8 cellular contexts compared by ENCODE assay signal in the genomic region with DNA sequence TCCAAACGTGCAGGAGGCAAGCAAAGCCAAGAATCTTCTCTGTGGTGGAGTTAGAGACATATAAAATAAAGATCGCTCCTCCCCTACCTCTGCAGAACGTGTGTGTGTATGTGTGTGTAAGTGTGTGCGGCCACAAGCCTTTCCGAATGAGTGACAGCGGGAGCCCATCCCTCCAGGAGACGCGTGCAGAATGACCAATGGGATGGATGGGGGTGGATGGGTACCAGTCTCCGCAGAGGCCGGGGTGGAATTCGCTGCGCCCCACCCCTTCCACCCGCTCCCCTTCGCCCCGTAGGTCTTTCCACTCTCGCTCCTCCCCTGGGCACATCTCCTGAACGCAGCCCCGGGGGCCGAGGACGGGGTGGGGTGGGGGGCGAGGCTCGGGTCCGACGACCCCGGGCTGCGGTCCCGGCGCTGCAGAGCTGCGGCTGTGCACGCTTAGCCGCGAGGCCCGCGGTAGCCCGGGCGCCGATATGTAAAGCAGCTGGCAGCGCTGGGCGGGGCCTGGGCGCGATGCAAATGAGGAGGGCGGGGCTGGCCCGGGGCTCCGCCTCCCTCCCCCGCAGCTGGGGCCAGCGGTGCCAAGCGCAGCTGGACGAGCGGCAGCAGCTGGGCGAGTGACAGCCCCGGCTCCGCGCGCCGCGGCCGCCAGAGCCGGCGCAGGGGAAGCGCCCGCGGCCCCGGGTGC. TPM values are rescaled to one million over a fixed set of nuclear protein-coding genes. Genes with fewer than 3 reads are reported as not detected.
DNase-seq lines count a peak whose midpoint lies in the region; ATAC-seq lines count a peak whose summit lies in the region.

A gene (plus strand): TSS at position 594 of the 688 bp plus-strand sequence.

- H3K4me1 Mint-ChIP-seq in naive B cell: peaks cover 44 to 49% (median 45%) of the 10 kb centered on the region in 3 donors

- H3K27me3 ChIP-seq in esophagus (ENCODE audit: control insufficient read depth in 1 of 2, insufficient read depth in 2 of 2, low read length in 2 of 2): peaks cover 6% of the 10 kb centered on the region in 2 donors

- peak within 1 kb of the TSS; percentile 98 to 100 (median 100) for H3K4me3 Mint-ChIP-seq in naive B cell

- no peaks in the 10 kb centered on the region for H3K27me3 Mint-ChIP-seq in naive B cell

- H3K27ac ChIP-seq in esophagus (ENCODE audit: low read depth in 2 of 2, low read length in 1 of 2): no peak within 1 kb of the TSS

- no peaks in the 10 kb centered on the region for H3K4me1 ChIP-seq in esophagus (ENCODE audit: control insufficient read depth in 2 of 2, insufficient read depth in 2 of 2, low read length in 1 of 2)

- H3K9me3 ChIP-seq in esophagus (ENCODE audit: control insufficient read depth in 2 of 2, insufficient read depth in 1 of 2, low read depth in 1 of 2, low read length in 1 of 2): no peaks in the 10 kb centered on the region

- peaks cover 9 to 15% of the 10 kb centered on the region in 2 donors for H3K36me3 Mint-ChIP-seq in naive B cell

- peak; percentile 37 for DNase-seq in NCI-H748 treated with DMSO at 0.1 percent for 48 hours (lab: John Stamatoyannopoulos, UW)
- DNase-seq in activated CD8-positive, alpha-beta memory T cell treated with anti-CD3 and anti-CD28 coated beads, Interleukin-2, amount 50 U/mL, for 48 hours: peak; percentile 96
- DNase-seq in naive B cell: peak; percentile 95
- peak; percentile 74 to 87 for DNase-seq in stimulated activated CD8-positive, alpha-beta memory T cell treated with anti-CD3 and anti-CD28 coated beads, Interleukin-7, amount 100 ng/mL, for 4 hours (ENCODE audit: low read depth in 2 of 2)
- DNase-seq in NCI-H524 (lab: John Stamatoyannopoulos, UW): no peak

- peak within 1 kb of the TSS; percentile 88 to 98 (median 94) for H3K27ac Mint-ChIP-seq in naive B cell

- peak within 1 kb of the TSS; percentile 42 to 53 for H3K4me3 ChIP-seq in esophagus (ENCODE audit: low read depth in 1 of 2, low read length in 2 of 2)

- peaks cover under 1 to 8% (median 4%) of the 10 kb centered on the region in 7 donors for H3K9me3 Mint-ChIP-seq in naive B cell

- WGBS in esophagus, 2 donors: 2 to 3% methylated on average over 45 to 62 of the region's 63 CpGs

- no peaks in the 10 kb centered on the region for H3K36me3 ChIP-seq in esophagus (ENCODE audit: control insufficient read depth in 2 of 2, insufficient read depth in 2 of 2, low read length in 1 of 2)

- ATAC-seq in GM18519 (IDR thresholded peaks at IDR 0.05; ENCODE audit: low FRiP score, unreplicated experiment): peak; percentile 62
- ATAC-seq in HG02840 (IDR thresholded peaks at IDR 0.05; ENCODE audit: low FRiP score, unreplicated experiment): peak; percentile 65
- ATAC-seq in naive B cell (ENCODE audit: low read depth in 2 of 2): peak; percentile 83 to 84

RNA-seq across cellular contexts. Expression of the gene that starts here (rescaled TPM):
- under 1 TPM; 0.39 to 0.45 TPM for polyA plus RNA-seq in esophagus
- 100 to 1,000 TPM; 213 to 344 (median 285) TPM for polyA plus RNA-seq in naive B cell (ENCODE audit: low read depth in 6 of 6)

Comparison
In these comparisons a context has a peak if more than half of its experiments do, and no peak if none do; other contexts are left out.
1. RNA of the gene that starts here (polyA plus RNA-seq): 213 to 344 TPM in naive B cell; 0.39 to 0.45 TPM in esophagus; every median in the first group is over 100 times any median in the second.
2. DNase-seq: peak in NCI-H748 treated with DMSO at 0.1 percent for 48 hours (single experiment), activated CD8-positive, alpha-beta memory T cell treated with anti-CD3 and anti-CD28 coated beads, Interleukin-2, amount 50 U/mL, for 48 hours (single experiment), naive B cell (single experiment) and stimulated activated CD8-positive, alpha-beta memory T cell treated with anti-CD3 and anti-CD28 coated beads, Interleukin-7, amount 100 ng/mL, for 4 hours (2 of 2); none in NCI-H524 (0 of 2).
3. Peak in every context shown above with its lines, with median percentiles within 50 percentile points of each other: ATAC-seq.